20 cellular contexts compared by ENCODE assay signal in the genomic region with DNA sequence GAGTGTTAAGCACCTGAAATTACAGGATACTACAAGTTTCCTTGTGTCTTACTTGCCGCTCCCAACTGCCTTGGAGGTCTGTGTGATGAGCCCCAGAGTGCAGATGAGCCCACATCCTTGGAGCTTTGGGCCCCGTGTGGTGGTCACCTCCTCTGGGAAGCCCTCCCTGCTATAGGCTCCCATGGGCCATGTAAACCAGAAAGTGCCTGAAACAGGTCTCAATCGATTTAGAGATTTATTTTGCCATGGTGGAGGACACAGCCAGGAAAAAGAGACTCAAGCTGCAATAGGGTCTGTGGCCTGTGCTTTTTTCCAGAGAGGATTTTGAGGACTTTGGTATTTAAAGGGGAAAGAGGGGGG.
DNase-seq lines count a peak whose midpoint lies in the region; ATAC-seq and TF ChIP-seq lines count a peak whose summit lies in the region.
"Had no signal": no experiment of that assay in that cellular context is flagged by ENCODE, and none has a peak within 500 bp of the region (broad histone marks: within the 10 kb centered on the region; RNA-seq: fewer than 3 reads in every experiment).

No MANE protein-coding gene starts in this region.

- peak overlapping the region; percentile 2 to 94 for H3K27ac Mint-ChIP-seq in activated naive CD4-positive, alpha-beta T cell treated with anti-CD3 and anti-CD28 coated beads, Interleukin-2, amount 50 U/mL, for 72 hours
- no peak overlapping the region for H3K27ac Mint-ChIP-seq in activated naive CD4-positive, alpha-beta T cell treated with anti-CD3 and anti-CD28 coated beads, Interleukin-2, amount 10 ng/mL, durations not matched to agents 7 days and 5 days
- H3K27ac Mint-ChIP-seq in WTC11: peak overlapping the region; percentile 82
- H3K27ac Mint-ChIP-seq in nephron progenitor cell: peak overlapping the region; percentile 86

- no peak for TF ChIP-seq EP300 in esophagus muscularis mucosa (IDR thresholded peaks at IDR 0.05)

- no peaks in the 10 kb centered on the region for H3K79me2 ChIP-seq in HCT116 (ENCODE audit: insufficient read depth, low read length)

- no peaks in the 10 kb centered on the region for H3K9me3 ChIP-seq in HCT116 (ENCODE audit: control insufficient read depth in 1 of 2, insufficient read depth in 1 of 2, low read depth in 1 of 2, low read length in 2 of 2)
- H3K9me3 ChIP-seq in esophagus muscularis mucosa: no peaks in the 10 kb centered on the region

- no peak overlapping the region for H3K27ac ChIP-seq in HCT116 (ENCODE audit: low read depth, low read length)
- no peak overlapping the region for H3K27ac ChIP-seq in esophagus muscularis mucosa (replicated peaks in 1 of 4)
- H3K27ac ChIP-seq: 22Rv1, GM23248 had no signal

- no peaks in the 10 kb centered on the region for H3K27me3 ChIP-seq in HCT116 (ENCODE audit: insufficient read depth, low read length)
- H3K27me3 ChIP-seq in esophagus muscularis mucosa: no peaks in the 10 kb centered on the region

- no peak for ATAC-seq in activated naive CD4-positive, alpha-beta T cell treated with anti-CD3 and anti-CD28 coated beads, Interleukin-2, amount 50 U/mL, for 72 hours
- ATAC-seq in HCT116: no peak
- no peak for ATAC-seq in WTC11
- ATAC-seq in HG03520 (IDR thresholded peaks at IDR 0.05; ENCODE audit: unreplicated experiment): no peak

- H2AFZ ChIP-seq in HCT116 (ENCODE audit: low read depth, low read length, poor library complexity, severe bottlenecking): no peak overlapping the region
- H2AFZ ChIP-seq: GM23248 had no signal

- no peaks in the 10 kb centered on the region; a peak in 1 of 4 replicates for H3K36me3 ChIP-seq in HCT116 (ENCODE audit: control insufficient read depth in 1 of 2, insufficient read depth in 2 of 2, low read length in 2 of 2)
- H3K36me3 ChIP-seq in esophagus muscularis mucosa: peaks cover under 1 to 54% (median 32%) of the 10 kb centered on the region in 4 donors

- TF ChIP-seq POLR2A in HCT116 (IDR thresholded peaks at IDR 0.05; ENCODE audit: borderline replicate concordance, extremely low read depth, insufficient read depth, insufficient read length) (no peak), esophagus muscularis mucosa (IDR thresholded peaks at IDR 0.05; ENCODE audit: low read depth) (no peak)

- POLR2A ChIA-PET in HCT116 (lab: Charles Lee): no interaction called here
- POLR2A ChIA-PET in WTC11 (lab: Charles Lee): no interaction called here

- no peak for DNase-seq in activated naive CD4-positive, alpha-beta T cell treated with anti-CD3 and anti-CD28 coated beads, Interleukin-2, amount 50 U/mL, for 72 hours (ENCODE audit: low spot score in 2 of 2)
- no peak for DNase-seq in activated naive CD4-positive, alpha-beta T cell treated with anti-CD3 and anti-CD28 coated beads, Interleukin-2, amount 10 ng/mL, durations not matched to agents 7 days and 5 days
- no peak for DNase-seq in HCT116 (ENCODE audit: low read depth, low spot score)
- DNase-seq in WTC11 (ENCODE audit: low spot score): no peak
- no peak for DNase-seq in nephron progenitor cell
- no peak for DNase-seq in NCI-H1048 (lab: John Stamatoyannopoulos, UW)
- no peak for DNase-seq in esophagus muscularis mucosa (ENCODE audit: extremely low spot score)
- DNase-seq: AML-193; C1 segment of cervical spinal cord; CD8-positive, alpha-beta memory T cell; GM23248; KBM-7; NCI-H1105 treated with DMSO at 0.1 percent for 48 hours; NCI-H2029 treated with DMSO at 0.1 percent for 48 hours; NCI-H2171; NCI-H345; NCI-H524 treated with DMSO at 0.1 percent for 48 hours; Right ventricle myocardium superior had no signal

- BruUV-seq in HCT116 (replicated peaks; lab: Mats Ljungman, UMichigan): TSS peak; percentile 14

- TF ChIP-seq CTCF in HCT116 (IDR thresholded peaks at IDR 0.05 in 2 of 3, conservative IDR thresholded peaks at IDR 0.05 in 1 of 3; ENCODE audit: borderline replicate concordance in 1 of 3, insufficient read depth in 1 of 3, low read depth in 2 of 3, low read length in 2 of 3) (no peak), WTC11 (IDR thresholded peaks at IDR 0.05) (no peak), nephron progenitor cell (IDR thresholded peaks at IDR 0.05) (no peak), esophagus muscularis mucosa (IDR thresholded peaks at IDR 0.05) (no peak)

- no peak overlapping the region for H3K9ac ChIP-seq in HCT116 (ENCODE audit: low read length)
- H3K9ac ChIP-seq: GM23248 had no signal

- no peaks in the 10 kb centered on the region for H3K4me1 Mint-ChIP-seq in activated naive CD4-positive, alpha-beta T cell treated with anti-CD3 and anti-CD28 coated beads, Interleukin-2, amount 10 ng/mL, durations not matched to agents 7 days and 5 days
- peaks cover 9% of the 10 kb centered on the region for H3K4me1 Mint-ChIP-seq in WTC11
- peaks cover 25% of the 10 kb centered on the region for H3K4me1 Mint-ChIP-seq in nephron progenitor cell

- H3K4me1 ChIP-seq in HCT116 (ENCODE audit: control insufficient read depth in 1 of 2, insufficient read depth in 2 of 2, low read length in 2 of 2) (peaks cover 2 to 9% of the 10 kb centered on the region in 2 experiments; a peak in 2 of 4 replicates), esophagus muscularis mucosa (no peaks in the 10 kb centered on the region)

- H3K36me3 Mint-ChIP-seq in activated naive CD4-positive, alpha-beta T cell treated with anti-CD3 and anti-CD28 coated beads, Interleukin-2, amount 50 U/mL, for 72 hours: no peaks in the 10 kb centered on the region
- peaks cover 6% of the 10 kb centered on the region for H3K36me3 Mint-ChIP-seq in activated naive CD4-positive, alpha-beta T cell treated with anti-CD3 and anti-CD28 coated beads, Interleukin-2, amount 10 ng/mL, durations not matched to agents 7 days and 5 days
- H3K36me3 Mint-ChIP-seq in WTC11 (peaks cover 5% of the 10 kb centered on the region), nephron progenitor cell (ENCODE audit: low read depth) (peaks cover 15% of the 10 kb centered on the region)

- intact Hi-C loops in HCT116 (cut with micrococcal nuclease) (no loop called here), esophagus muscularis mucosa (cut with DNase I) (no loop called here)

- CTCF ChIA-PET in activated naive CD4-positive, alpha-beta T cell treated with anti-CD3 and anti-CD28 coated beads, Interleukin-2, amount 10 ng/mL, durations not matched to agents 7 days and 5 days (lab: Charles Lee): no interaction called here
- CTCF ChIA-PET in HCT116 (lab: Charles Lee): no interaction called here
- CTCF ChIA-PET in WTC11 (lab: Charles Lee): no interaction called here

- no peak overlapping the region for H3K4me2 ChIP-seq in HCT116 (ENCODE audit: low read length)

- WGBS in esophagus muscularis mucosa: 97% methylated on average over 3 of the region's 3 CpGs

- H3K4me3 ChIP-seq in HCT116 (replicated peaks in 1 of 2; ENCODE audit: low read depth in 1 of 2, low read length in 2 of 2): no peak overlapping the region
- H3K4me3 ChIP-seq in esophagus muscularis mucosa: no peak overlapping the region
- H3K4me3 ChIP-seq: GM23248 had no signal

- no peaks in the 10 kb centered on the region for H3K27me3 Mint-ChIP-seq in activated naive CD4-positive, alpha-beta T cell treated with anti-CD3 and anti-CD28 coated beads, Interleukin-2, amount 10 ng/mL, durations not matched to agents 7 days and 5 days
- no peaks in the 10 kb centered on the region for H3K27me3 Mint-ChIP-seq in WTC11 (ENCODE audit: low read depth)
- peaks cover 4% of the 10 kb centered on the region for H3K27me3 Mint-ChIP-seq in nephron progenitor cell (ENCODE audit: low read depth, poor library complexity)
- H3K27me3 Mint-ChIP-seq: CD8-positive, alpha-beta memory T cell had no signal

- no peak overlapping the region for H3K4me3 Mint-ChIP-seq in activated naive CD4-positive, alpha-beta T cell treated with anti-CD3 and anti-CD28 coated beads, Interleukin-2, amount 10 ng/mL, durations not matched to agents 7 days and 5 days
- H3K4me3 Mint-ChIP-seq in WTC11 (no peak overlapping the region), nephron progenitor cell (no peak overlapping the region)
- H3K4me3 Mint-ChIP-seq: CD8-positive, alpha-beta memory T cell had no signal

- no peaks in the 10 kb centered on the region for H3K9me3 Mint-ChIP-seq in activated naive CD4-positive, alpha-beta T cell treated with anti-CD3 and anti-CD28 coated beads, Interleukin-2, amount 50 U/mL, for 72 hours
- no peaks in the 10 kb centered on the region for H3K9me3 Mint-ChIP-seq in activated naive CD4-positive, alpha-beta T cell treated with anti-CD3 and anti-CD28 coated beads, Interleukin-2, amount 10 ng/mL, durations not matched to agents 7 days and 5 days
- no peaks in the 10 kb centered on the region for H3K9me3 Mint-ChIP-seq in WTC11
- no peaks in the 10 kb centered on the region for H3K9me3 Mint-ChIP-seq in nephron progenitor cell
- H3K9me3 Mint-ChIP-seq: CD8-positive, alpha-beta memory T cell had no signal

- RAD21 ChIA-PET in HCT116 (lab: Charles Lee; ENCODE audit: low non-redundant PET in 1 of 2, low total read pairs in 2 of 2, uncharacterized antibody in 2 of 2, unreplicated experiment in 2 of 2): no interaction called here

- H3K9me2 ChIP-seq in HCT116 (ENCODE audit: insufficient read depth): no peaks in the 10 kb centered on the region

- no peak for TF ChIP-seq RAD21 in HCT116 (IDR thresholded peaks at IDR 0.05; ENCODE audit: low read depth)

- no peaks in the 10 kb centered on the region for H4K20me1 ChIP-seq in HCT116 (ENCODE audit: insufficient read depth)

TF ChIP-seq in HCT116, 20 proteins besides CTCF, POLR2A, EP300 and RAD21:
- no peak for TF ChIP-seq EZH2 (IDR thresholded peaks at IDR 0.05)
- TF ChIP-seq, protein P1, sequence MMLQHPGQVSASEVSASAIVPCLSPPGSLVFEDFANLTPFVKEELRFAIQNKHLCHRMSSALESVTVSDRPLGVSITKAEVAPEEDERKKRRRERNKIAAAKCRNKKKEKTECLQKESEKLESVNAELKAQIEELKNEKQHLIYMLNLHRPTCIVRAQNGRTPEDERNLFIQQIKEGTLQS (IDR thresholded peaks at IDR 0.05): no peak

TF ChIP-seq in WTC11, 78 proteins besides CTCF, POLR2A, EP300 and RAD21 (continues in another document):
- TF ChIP-seq TCF7 (CRISPR knock-in tag; IDR thresholded peaks at IDR 0.05; ENCODE audit: low read depth) (no peak), ZNF416 (CRISPR knock-in tag; IDR thresholded peaks at IDR 0.05) (no peak), NFATC4 (CRISPR knock-in tag; IDR thresholded peaks at IDR 0.05) (no peak), SMAD4 (CRISPR knock-in tag; IDR thresholded peaks at IDR 0.05) (no peak), GTF2I (CRISPR knock-in tag; conservative IDR thresholded peaks at IDR 0.05) (no peak), TEAD4 (CRISPR knock-in tag; IDR thresholded peaks at IDR 0.05) (no peak)
- TF ChIP-seq, protein P2, sequence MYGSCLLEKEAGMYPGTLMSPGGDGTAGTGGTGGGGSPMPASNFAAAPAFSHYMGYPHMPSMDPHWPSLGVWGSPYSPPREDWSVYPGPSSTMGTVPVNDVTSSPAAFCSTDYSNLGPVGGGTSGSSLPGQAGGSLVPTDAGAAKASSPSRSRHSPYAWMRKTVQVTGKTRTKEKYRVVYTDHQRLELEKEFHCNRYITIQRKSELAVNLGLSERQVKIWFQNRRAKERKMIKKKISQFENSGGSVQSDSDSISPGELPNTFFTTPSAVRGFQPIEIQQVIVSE (CRISPR knock-in tag; IDR thresholded peaks at IDR 0.05; ENCODE audit: borderline replicate concordance): no peak
